Comparison of ENCODE assay signal across 24 cellular contexts in genomic region chr3:54159917-54160316, GRCh38. TPM values are rescaled to one million over a fixed set of nuclear protein-coding genes. Genes with fewer than 3 reads are reported as not detected.
DNase-seq lines count a peak whose midpoint lies in the region; ATAC-seq and TF ChIP-seq lines count a peak whose summit lies in the region.
"Had no signal": no experiment of that assay in that cellular context is flagged by ENCODE, and none has a peak within 500 bp of the region (broad histone marks: within the 10 kb centered on the region; RNA-seq: fewer than 3 reads in every experiment).

No MANE protein-coding gene starts in this region.

- no peak for TF ChIP-seq POLR2A in Peyer's patch (IDR thresholded peaks at IDR 0.05)

- H3K27ac ChIP-seq in right cardiac atrium (ENCODE audit: low read length) (no peak overlapping the region), aorta (ENCODE audit: low read depth in 1 of 2, low read length in 2 of 2) (no peak overlapping the region), Peyer's patch (no peak overlapping the region), brain microvascular endothelial cell (no peak overlapping the region)
- H3K27ac ChIP-seq: A549 had no signal

- H3K27me3 ChIP-seq in right cardiac atrium (ENCODE audit: control insufficient read depth, insufficient read depth) (no peaks in the 10 kb centered on the region), aorta (ENCODE audit: control insufficient read depth in 1 of 2, insufficient read depth in 2 of 2, low read length in 1 of 2) (no peaks in the 10 kb centered on the region), Peyer's patch (no peaks in the 10 kb centered on the region), brain microvascular endothelial cell (replicated peaks) (no peaks in the 10 kb centered on the region)
- H3K27me3 ChIP-seq: BE2C had no signal

- TF ChIP-seq CTCF in Peyer's patch (IDR thresholded peaks at IDR 0.05), result no peak
- no peak for TF ChIP-seq CTCF in foreskin fibroblast (IDR thresholded peaks at IDR 0.05; ENCODE audit: low read depth, low read length)
- no peak for TF ChIP-seq CTCF in brain microvascular endothelial cell (IDR thresholded peaks at IDR 0.05; ENCODE audit: low read depth, low read length, missing control alignments)

- H3K4me3 ChIP-seq in right cardiac atrium (ENCODE audit: low read length), result no peak overlapping the region
- H3K4me3 ChIP-seq in aorta (ENCODE audit: low read length in 2 of 2), result no peak overlapping the region
- no peak overlapping the region for H3K4me3 ChIP-seq in Peyer's patch
- H3K4me3 ChIP-seq in foreskin fibroblast (ENCODE audit: low read depth in 1 of 2, low read length in 2 of 2), result no peak overlapping the region
- no peak overlapping the region for H3K4me3 ChIP-seq in brain microvascular endothelial cell (ENCODE audit: low read depth, low read length)
- H3K4me3 ChIP-seq: A549, HAP-1 had no signal

- H3K36me3 ChIP-seq in aorta (ENCODE audit: control insufficient read depth in 1 of 2, insufficient read depth in 2 of 2, low read length in 1 of 2) (no peaks in the 10 kb centered on the region), Peyer's patch (no peaks in the 10 kb centered on the region), brain microvascular endothelial cell (replicated peaks) (no peaks in the 10 kb centered on the region)
- H3K36me3 ChIP-seq: BE2C, HAP-1 had no signal

- ATAC-seq in Right ventricle myocardium inferior, result peak; percentile 40
- ATAC-seq in right cardiac atrium, result no peak
- ATAC-seq in sciatic nerve, result peak; percentile 89
- ATAC-seq in aorta (ENCODE audit: low FRiP score), result peak; percentile 63
- ATAC-seq: A549 had no signal

- in situ Hi-C loops in brain microvascular endothelial cell (cut with HindIII; ENCODE audit: low pct_ligation_motif_present, low sequenced_read_pairs), result no loop called here

- no peaks in the 10 kb centered on the region for H3K4me1 ChIP-seq in right cardiac atrium (ENCODE audit: control insufficient read depth, insufficient read depth, low read length)
- no peaks in the 10 kb centered on the region for H3K4me1 ChIP-seq in aorta (ENCODE audit: control insufficient read depth in 1 of 2, insufficient read depth in 2 of 2, low read length in 2 of 2)
- H3K4me1 ChIP-seq in Peyer's patch, result no peaks in the 10 kb centered on the region
- H3K4me1 ChIP-seq: A549, BE2C, HAP-1 had no signal

- H3K9me3 ChIP-seq in right cardiac atrium (ENCODE audit: control insufficient read depth, low read length) (no peaks in the 10 kb centered on the region), aorta (ENCODE audit: control insufficient read depth, low read length) (no peaks in the 10 kb centered on the region), Peyer's patch (no peaks in the 10 kb centered on the region)
- H3K9me3 ChIP-seq: A549, BE2C, HAP-1 had no signal

- no peak for DNase-seq in Right ventricle myocardium inferior (ENCODE audit: missing footprints)
- no peak for DNase-seq in right cardiac atrium
- DNase-seq in fibroblast of gingiva (ENCODE audit: low read depth), result peak; percentile 12
- no peak for DNase-seq in sciatic nerve (ENCODE audit: low spot score)
- DNase-seq in aorta, result no peak
- no peak for DNase-seq in Peyer's patch
- no peak for DNase-seq in foreskin fibroblast
- DNase-seq in brain microvascular endothelial cell, result no peak
- DNase-seq: 8988T; ACHN; AML-193; BE2C; C1 segment of cervical spinal cord; Calu3; CD4-positive, alpha-beta memory T cell; COR-L47; DMS53; DMS79 treated with DMSO at 0.1 percent for 48 hours; GF-D8; GOT3; HFFc6 had no signal

- 71% methylated on average over 3 of the region's 3 CpGs for WGBS in right cardiac atrium
- WGBS in aorta, 2 donors, result 67 to 71% methylated on average over 3 of the region's 3 CpGs

- intact Hi-C loops in Right ventricle myocardium inferior (cut with DNase I), result no loop called here
- intact Hi-C loops in right cardiac atrium (cut with DNase I), result no loop called here
- intact Hi-C loops in sciatic nerve (cut with DNase I), result no loop called here
- intact Hi-C loops in aorta (cut with DNase I), result no loop called here

RNA-seq across cellular contexts. Expression of gene CACNA2D3, which starts 37.6 kb away (rescaled TPM):
- total RNA-seq in Right ventricle myocardium inferior (33.7 TPM), right cardiac atrium (10 to 100 TPM; 29.2 to 64.5 (median 45.5) TPM), sciatic nerve (6.9 TPM), aorta (1 to 10 TPM; 1.2 to 2.4 TPM), Peyer's patch (1 to 10 TPM in 1 of 4 donors, under 1 TPM in 1, not detected in 2; 0.27 to 5.0 TPM)
- polyA plus RNA-seq in right cardiac atrium (42.4 TPM), aorta (1 to 10 TPM in 1 of 2 donors, under 1 TPM in 1; 0.72 to 1.8 TPM)
- total RNA-seq: Calu3; CD4-positive, alpha-beta memory T cell; G401 had no signal
- polyA plus RNA-seq: CD4-positive, alpha-beta memory T cell had no signal

Comparison
In these comparisons a context has a peak if more than half of its experiments do, and no peak if none do; other contexts are left out.
1. ATAC-seq: peak in Right ventricle myocardium inferior (single experiment), sciatic nerve (single experiment) and aorta (single experiment); none in right cardiac atrium (0 of 2).